Comparison of ENCODE assay signal across 25 cellular contexts in the genomic region with DNA sequence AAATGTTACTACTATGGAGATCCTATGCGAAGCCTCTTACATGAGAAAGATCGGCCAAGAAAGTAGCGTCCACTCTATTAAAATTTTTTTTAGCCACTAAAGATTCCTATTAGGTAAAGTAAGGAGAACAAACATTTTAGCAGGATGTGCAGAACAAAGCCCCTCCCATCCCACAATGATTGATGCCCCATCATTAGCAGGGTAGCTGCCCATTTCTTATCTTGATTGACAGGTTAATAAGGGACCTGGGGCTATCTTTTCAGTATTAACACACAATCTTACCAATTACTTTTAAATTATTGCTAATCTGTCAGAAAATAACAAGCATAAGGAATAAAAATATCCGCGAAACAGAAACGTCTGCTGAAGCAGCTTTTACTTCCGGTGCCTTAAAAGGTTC. TPM values are rescaled to one million over a fixed set of nuclear protein-coding genes. Genes with fewer than 3 reads are reported as not detected.
A peak's percentile ranks its signal among the peaks of the same experiment; 100 is the strongest.
DNase-seq lines count a peak whose midpoint lies in the region; ATAC-seq, FAIRE-seq and TF ChIP-seq lines count a peak whose summit lies in the region.
"Had no signal": no experiment of that assay in that cellular context is flagged by ENCODE, and none has a peak within 500 bp of the region (broad histone marks: within the 10 kb centered on the region; RNA-seq: fewer than 3 reads in every experiment).

No MANE protein-coding gene starts in this region.

- H3K36me3 Mint-ChIP-seq in H9 (ENCODE audit: insufficient read depth in 1 of 3, low read depth in 3 of 3) (no peaks in the 10 kb centered on the region; a peak in 1 of 7 replicates), neural progenitor cell (no peaks in the 10 kb centered on the region)
- H3K36me3 Mint-ChIP-seq: activated naive CD8-positive, alpha-beta T cell treated with anti-CD3 and anti-CD28 coated beads for 36 hours; IgD-negative memory B cell; T-cell had no signal

- H3K27ac ChIP-seq in A549 (no peak overlapping the region), H9 (ENCODE audit: insufficient read length, low read depth, low read length) (no peak overlapping the region), H1 (ENCODE audit: low read depth, low read length) (no peak overlapping the region), neural progenitor cell (peak overlapping the region; percentile 68)
- H3K27ac ChIP-seq: uterus, WERI-Rb-1 had no signal

- H2BK12ac ChIP-seq in H9 (ENCODE audit: insufficient read length, low read depth, low read length) (no peak overlapping the region), H1 (ENCODE audit: low read depth, low read length) (no peak overlapping the region)

- H3K23ac ChIP-seq in H9 (ENCODE audit: insufficient read length, low read depth, low read length) (no peak overlapping the region), H1 (ENCODE audit: insufficient read length) (no peak overlapping the region)

- H3K4me1 ChIP-seq in A549 (peaks cover 25% of the 10 kb centered on the region), H9 (ENCODE audit: insufficient read depth, low read length) (peaks cover 7% of the 10 kb centered on the region; the same call in 1 of the 2 replicates), H1 (replicated peaks in 1 of 4; ENCODE audit: control insufficient read depth in 3 of 4, insufficient read depth in 4 of 4, low read length in 3 of 4) (peaks cover 2 to 24% (median 16%) of the 10 kb centered on the region in 4 experiments), neural progenitor cell (peaks cover 48% of the 10 kb centered on the region)
- H3K4me1 ChIP-seq: Caco-2, uterus had no signal

- TF ChIP-seq CTCF in A549 (IDR thresholded peaks at IDR 0.05) (no peak), H9 (conservative IDR thresholded peaks at IDR 0.05) (no peak), H1 (IDR thresholded peaks at IDR 0.05; ENCODE audit: control extremely low read depth in 1 of 3, insufficient read depth in 1 of 3, low read depth in 1 of 3, low read length in 3 of 3) (no peak), neural progenitor cell (IDR thresholded peaks at IDR 0.05) (no peak)

- H2BK5ac ChIP-seq in H9 (ENCODE audit: insufficient read length, low read length) = no peak overlapping the region
- H2BK5ac ChIP-seq in H1 (ENCODE audit: low read depth, low read length) = no peak overlapping the region; the same call in 1 of the 2 replicates

- H2BK20ac ChIP-seq in H9 (ENCODE audit: low read depth, low read length, poor library complexity, severe bottlenecking) (no peak overlapping the region), H1 (ENCODE audit: low read length) (no peak overlapping the region)

- TF ChIP-seq POLR2A in A549 (IDR thresholded peaks at IDR 0.05; ENCODE audit: low read length) (no peak), H1 (IDR thresholded peaks at IDR 0.05; ENCODE audit: control extremely low read depth in 1 of 2, low read depth in 2 of 2, low read length in 2 of 2) (no peak)

- TF ChIP-seq EP300 in A549 (IDR thresholded peaks at IDR 0.05) (no peak), H1 (IDR thresholded peaks at IDR 0.05; ENCODE audit: borderline replicate concordance in 1 of 2, low read depth in 2 of 2, low read length in 2 of 2) (no peak)

- H3K23me2 ChIP-seq in H9 (ENCODE audit: insufficient read length, low read depth, low read length, poor library complexity, severe bottlenecking) = peaks cover 3% of the 10 kb centered on the region
- H3K23me2 ChIP-seq in H1 (ENCODE audit: low read depth, low read length) = peaks cover 19% of the 10 kb centered on the region

- no peaks in the 10 kb centered on the region for H3K9me3 ChIP-seq in A549
- no peaks in the 10 kb centered on the region for H3K9me3 ChIP-seq in H9 (ENCODE audit: control insufficient read depth, low read depth, low read length)
- H3K9me3 ChIP-seq in H1 (ENCODE audit: insufficient read depth in 2 of 2, low read depth in 1 of 2, low read length in 1 of 2) = no peaks in the 10 kb centered on the region; a peak in 1 of 4 replicates
- no peaks in the 10 kb centered on the region for H3K9me3 ChIP-seq in neural progenitor cell (ENCODE audit: low read depth)
- H3K9me3 ChIP-seq: Caco-2, uterus had no signal

- H4K20me1 ChIP-seq in H9 (ENCODE audit: control insufficient read depth, insufficient read depth, insufficient read length) (no peaks in the 10 kb centered on the region), H1 (replicated peaks in 1 of 2; ENCODE audit: control insufficient read depth in 1 of 2, insufficient read depth in 2 of 2, low read length in 2 of 2) (peaks cover 3 to 8% of the 10 kb centered on the region in 2 experiments), neural progenitor cell (ENCODE audit: low read depth) (peaks cover 36% of the 10 kb centered on the region)

- FAIRE-seq in A549 (lab: Jason Lieb, UNC) = no peak
- FAIRE-seq in H1 (lab: Jason Lieb, UNC) = no peak
- FAIRE-seq: G401.6, kidney had no signal

- H3K27ac Mint-ChIP-seq in H9 (no peak overlapping the region), neural progenitor cell (no peak overlapping the region)
- H3K27ac Mint-ChIP-seq: activated CD8-positive, alpha-beta T cell treated with anti-CD3 and anti-CD28 coated beads for 36 hours; activated naive CD8-positive, alpha-beta T cell treated with anti-CD3 and anti-CD28 coated beads for 36 hours; IgD-negative memory B cell; stimulated activated naive CD8-positive, alpha-beta T cell treated with anti-CD3 and anti-CD28 coated beads, Interleukin-15, Interleukin-2, amounts not matched to agents 100 ng/mL and 50 ng/mL, for 24 hours; T-cell had no signal

- CTCF ChIA-PET in A549 (lab: Yijun Ruan, JAX) = interaction anchor here (1.1 to 10.4 kb wide), 10 partner anchors 10 to 1243 kb away, joined by 3 to 105 read pairs (median 6); no protein-coding TSS in a partner anchor
- CTCF ChIA-PET in H1 (lab: Charles Lee; ENCODE audit: partially characterized antibody) = interaction anchor here (0.6 to 9.4 kb wide), 11 partner anchors 12 to 1143 kb away, joined by 3 to 59 read pairs (median 5); no protein-coding TSS in a partner anchor

- H4K91ac ChIP-seq in H9 (ENCODE audit: insufficient read length, low read depth, low read length) (no peak overlapping the region), H1 (replicated peaks; ENCODE audit: insufficient read length, low read length) (no peak overlapping the region)

- H3T11ph ChIP-seq in H9 (ENCODE audit: low read length) = no peak overlapping the region

- H3K4me2 ChIP-seq in A549 = peak overlapping the region; percentile 48; the same call in 2 of the 3 replicates
- peak overlapping the region; percentile 48 for H3K4me2 ChIP-seq in H9 (ENCODE audit: insufficient read depth, insufficient read length, low read length)
- peak overlapping the region; percentile 58 to 76 for H3K4me2 ChIP-seq in H1 (ENCODE audit: insufficient read depth in 1 of 2, low read depth in 2 of 2, low read length in 2 of 2)
- peak overlapping the region; percentile 81 for H3K4me2 ChIP-seq in neural progenitor cell

- H3K9ac ChIP-seq in H9 (ENCODE audit: extremely low read depth, insufficient read length, low read length) (no peak overlapping the region), H1 (replicated peaks in 1 of 4; ENCODE audit: extremely low read depth in 1 of 4, low read depth in 3 of 4, low read length in 3 of 4) (no peak overlapping the region), neural progenitor cell (no peak overlapping the region)

- no peak overlapping the region for H3K18ac ChIP-seq in H9 (ENCODE audit: insufficient read length, low read depth, low read length)
- no peak overlapping the region for H3K18ac ChIP-seq in H1 (ENCODE audit: extremely low read depth, low read length)

- H3K79me1 ChIP-seq in H9 (ENCODE audit: insufficient read depth, low read depth, low read length, poor library complexity, severe bottlenecking) (no peaks in the 10 kb centered on the region), H1 (ENCODE audit: low read depth, low read length) (no peaks in the 10 kb centered on the region)

- no peak overlapping the region for H2AK5ac ChIP-seq in H9 (ENCODE audit: insufficient read length, low read length)
- H2AK5ac ChIP-seq in H1 (ENCODE audit: low read depth, low read length) = no peak overlapping the region

- POLR2A ChIA-PET in A549 (lab: Yijun Ruan, JAX) (no interaction called here), H1 (lab: Charles Lee; ENCODE audit: partially characterized antibody) (interaction anchor here (0.6 to 1.3 kb wide), 2 partner anchors 239 to 383 kb away, joined by 3 read pairs; no protein-coding TSS in a partner anchor)

- H3K27me3 ChIP-seq in H9 (ENCODE audit: insufficient read depth, low read length) (peaks cover 6% of the 10 kb centered on the region; the same call in 1 of the 2 replicates), H1 (replicated peaks in 1 of 4; ENCODE audit: control insufficient read depth in 3 of 4, extremely low read depth in 1 of 4, insufficient read depth in 3 of 4, low read length in 3 of 4) (peaks cover 3 to 7% (median 5%) of the 10 kb centered on the region in 4 experiments; a peak in 6 of 7 replicates), neural progenitor cell (peaks cover 5% of the 10 kb centered on the region)
- H3K27me3 ChIP-seq: uterus had no signal

- H3K27me3 Mint-ChIP-seq in H9 (ENCODE audit: low read depth) (peaks cover 13% of the 10 kb centered on the region), neural progenitor cell (ENCODE audit: insufficient read depth, low read depth) (peaks cover 13% of the 10 kb centered on the region)

- no peak for TF ChIP-seq RAD21 in A549 (conservative IDR thresholded peaks at IDR 0.05 in 1 of 2, IDR thresholded peaks at IDR 0.05 in 1 of 2)
- TF ChIP-seq RAD21 in H1 (IDR thresholded peaks at IDR 0.05 in 1 of 2, conservative IDR thresholded peaks at IDR 0.05 in 1 of 2; ENCODE audit: low read depth in 2 of 2, low read length in 2 of 2) = no peak

- no peak overlapping the region for H2AFZ ChIP-seq in H9 (ENCODE audit: low read length)
- no peak overlapping the region for H2AFZ ChIP-seq in H1 (ENCODE audit: low read length)
- H2AFZ ChIP-seq in neural progenitor cell (replicated peaks) = no peak overlapping the region

- no peak overlapping the region for H2BK120ac ChIP-seq in H9 (ENCODE audit: low read depth, low read length, poor library complexity, severe bottlenecking)
- no peak overlapping the region for H2BK120ac ChIP-seq in H1 (replicated peaks; ENCODE audit: low read depth, low read length)

- H3K4me3 Mint-ChIP-seq in H9 (peak overlapping the region; percentile 41 to 72), neural progenitor cell (peak overlapping the region; percentile 71)
- H3K4me3 Mint-ChIP-seq: activated CD8-positive, alpha-beta T cell treated with anti-CD3 and anti-CD28 coated beads for 36 hours; activated naive CD8-positive, alpha-beta T cell treated with anti-CD3 and anti-CD28 coated beads for 36 hours; stimulated activated naive CD8-positive, alpha-beta T cell treated with anti-CD3 and anti-CD28 coated beads, Interleukin-15, Interleukin-2, amounts not matched to agents 100 ng/mL and 50 ng/mL, for 24 hours; T-cell had no signal

- H4K8ac ChIP-seq in H9 (replicated peaks; ENCODE audit: insufficient read length, low read depth, low read length) (no peak overlapping the region), H1 (ENCODE audit: extremely low read depth, insufficient read depth, low read length) (no peak overlapping the region)

- H3F3A ChIP-seq in neural progenitor cell (ENCODE audit: low read depth) = peaks cover 52% of the 10 kb centered on the region

- no peak overlapping the region for H3K14ac ChIP-seq in H9 (ENCODE audit: insufficient read depth, low read length)
- H3K14ac ChIP-seq in H1 (ENCODE audit: insufficient read length) = no peak overlapping the region

- H3K36me3 ChIP-seq in H1 (ENCODE audit: control insufficient read depth in 2 of 4, insufficient read depth in 4 of 4, low read length in 3 of 4) (no peaks in the 10 kb centered on the region), neural progenitor cell (no peaks in the 10 kb centered on the region)
- H3K36me3 ChIP-seq: uterus had no signal

- H3K4ac ChIP-seq in H9 (ENCODE audit: low read depth, low read length) (no peak overlapping the region), H1 (replicated peaks; ENCODE audit: insufficient read length, low read depth, low read length) (no peak overlapping the region)

- no peak overlapping the region for H2BK15ac ChIP-seq in H9 (ENCODE audit: low read depth, low read length)
- H2BK15ac ChIP-seq in H1 (ENCODE audit: low read length) = no peak overlapping the region

- no peak overlapping the region for H3K56ac ChIP-seq in H9 (ENCODE audit: insufficient read length, low read depth, low read length)
- no peak overlapping the region for H3K56ac ChIP-seq in H1 (replicated peaks; ENCODE audit: insufficient read length, low read depth, low read length)

- DNase-seq in A549 (ENCODE audit: low read depth in 1 of 2, low spot score in 1 of 2) (no peak), H9 (no peak), H1 (ENCODE audit: low read depth in 1 of 2, low spot score in 2 of 2) (no peak), neural progenitor cell (ENCODE audit: low spot score) (peak; percentile 52), anterior cingulate cortex (lab: John Stamatoyannopoulos, UW) (no peak), NCI-H2227 treated with DMSO at 0.1 percent for 48 hours (lab: John Stamatoyannopoulos, UW) (no peak)
- no peak for DNase-seq in effector CD4-positive, alpha-beta T cell
- no peak for DNase-seq in stimulated activated CD8-positive, alpha-beta memory T cell treated with anti-CD3 and anti-CD28 coated beads, Interleukin-4, amount 100 ng/mL, for 48 hours
- DNase-seq: activated CD8-positive, alpha-beta T cell treated with anti-CD3 and anti-CD28 coated beads for 36 hours; activated naive CD8-positive, alpha-beta T cell treated with anti-CD3 and anti-CD28 coated beads for 36 hours; activated T-cell treated with anti-CD3 and anti-CD28 coated beads, Interleukin-2, amount 50 U/mL, for 48 hours; Caco-2; kidney; NCI-H187; posterior cingulate gyrus; T-cell; uterus; WERI-Rb-1 had no signal

- WGBS in A549 (ENCODE audit: missing lambda C conversion rate) = 82% methylated on average over 7 of the region's 7 CpGs
- WGBS in H9 (ENCODE audit: extremely low coverage, insufficient read length, low lambda C conversion rate) = no CpG with 5 or more reads among the region's 7 CpGs
- 20% methylated on average over 7 of the region's 7 CpGs; no CpG with 5 or more reads in 1 of the 2 experiments for WGBS in H1 (ENCODE audit: extremely low coverage in 1 of 2, insufficient coverage in 1 of 2, insufficient read length in 1 of 2, insufficient replicate concordance in 2 of 2, low coverage in 1 of 2, low lambda C conversion rate in 2 of 2, missing lambda C conversion rate in 1 of 2), 2 experiments

- ATAC-seq in A549 = no peak
- ATAC-seq: activated CD8-positive, alpha-beta T cell treated with anti-CD3 and anti-CD28 coated beads for 36 hours; Right ventricle myocardium inferior; T-cell had no signal

- H3K4me1 Mint-ChIP-seq in H9 (peaks cover 46 to 47% of the 10 kb centered on the region in 2 experiments), neural progenitor cell (peaks cover 44% of the 10 kb centered on the region)

- no peaks in the 10 kb centered on the region for H3K79me2 ChIP-seq in H9 (ENCODE audit: insufficient read depth, low read length)
- peaks cover 0 to 3% of the 10 kb centered on the region in 2 experiments; a peak in 1 of 4 replicates for H3K79me2 ChIP-seq in H1 (ENCODE audit: control insufficient read depth in 1 of 2, insufficient read depth in 2 of 2, low read length in 2 of 2)
- H3K79me2 ChIP-seq in neural progenitor cell (ENCODE audit: low read depth) = peaks cover 29% of the 10 kb centered on the region

- H3K4me3 ChIP-seq in A549 (no peak overlapping the region), H1 (ENCODE audit: extremely low read depth in 1 of 4, insufficient read depth in 2 of 4, low read depth in 3 of 4, low read length in 4 of 4) (peak overlapping the region in 2 of 4 experiments; percentile 6 to 63; a peak in 3 of 8 replicates), neural progenitor cell (peak overlapping the region; percentile 45)
- H3K4me3 ChIP-seq: uterus had no signal

- H3K9me3 Mint-ChIP-seq in H9 = no peaks in the 10 kb centered on the region
- no peaks in the 10 kb centered on the region for H3K9me3 Mint-ChIP-seq in neural progenitor cell
- H3K9me3 Mint-ChIP-seq: activated CD8-positive, alpha-beta T cell treated with anti-CD3 and anti-CD28 coated beads for 36 hours; activated naive CD8-positive, alpha-beta T cell treated with anti-CD3 and anti-CD28 coated beads for 36 hours; IgD-negative memory B cell; stimulated activated naive CD8-positive, alpha-beta T cell treated with anti-CD3 and anti-CD28 coated beads, Interleukin-15, Interleukin-2, amounts not matched to agents 100 ng/mL and 50 ng/mL, for 24 hours; T-cell had no signal

- H4K5ac ChIP-seq in H9 (ENCODE audit: insufficient read length, low read depth, low read length) = no peak overlapping the region
- H4K5ac ChIP-seq in H1 (ENCODE audit: insufficient read length, low read depth, low read length) = no peak overlapping the region

RNA-seq across cellular contexts. Expression of a gene that starts 5.2 kb away (rescaled TPM):
- polyA plus RNA-seq in A549 (2011; rRNA removed) = 4.4 and 4.9 TPM in 2 replicates
- polyA plus RNA-seq in A549 (2012; cell fraction: cytosol; rRNA removed) = 10.2 and 18.1 TPM in 2 replicates
- 22.2 and 33.0 TPM in 2 replicates for polyA plus RNA-seq in A549 (2012; cell fraction: nucleus; rRNA removed)
- polyA plus RNA-seq in A549 (2017; fragmentation: RNase III; extraction: RNeasy Plus Mini Kit Qiagen cat#74134 plus additional on column Dnase treatment) = 9.3 to 13.4 TPM (median 13.1 TPM) in 3 replicates
- polyA minus RNA-seq in A549 (2011; rRNA and poly(A)+ RNA removed) = 10.2 and 10.5 TPM in 2 replicates
- 13.8 and 15.1 TPM in 2 replicates for total RNA-seq in H9 (2021)
- total RNA-seq in H1 (2021; fragmentation: NEBNext Ultra II Directional; extraction: Animal tissue kit (Norgen Biotek cat#: 25700)) = 7.1 and 8.6 TPM in 2 replicates
- polyA plus RNA-seq in H1 (2011; rRNA removed) = 4.8 and 6.9 TPM in 2 replicates
- polyA plus RNA-seq in H1 (2011; cell fraction: cytosol; rRNA removed) = 4.2 TPM
- 7.7 TPM for polyA plus RNA-seq in H1 (2011; cell fraction: nucleus; rRNA removed)
- polyA plus RNA-seq in H1 (2012, experiment 1 of 2) = 6.2 to 7.5 TPM (median 7.1 TPM) in 4 replicates
- 5.9 TPM for polyA plus RNA-seq in H1 (2012, experiment 2 of 2)
- polyA plus RNA-seq in H1 (2013, experiment 1 of 2) = 5.1 TPM
- polyA plus RNA-seq in H1 (2013, experiment 2 of 2) = 4.7 TPM
- 3.8 and 4.1 TPM in 2 replicates for polyA minus RNA-seq in H1 (2011; rRNA and poly(A)+ RNA removed)
- 12.2 TPM for polyA minus RNA-seq in H1 (2011; cell fraction: cytosol; rRNA and poly(A)+ RNA removed)
- 16.8 TPM for polyA minus RNA-seq in H1 (2011; cell fraction: nucleus; rRNA and poly(A)+ RNA removed)
- total RNA-seq in neural progenitor cell (ENCODE audit: low replicate concordance) = 5.0 and 20.7 TPM in 2 replicates
- polyA plus RNA-seq: IgD-negative memory B cell had no signal

RNA-seq across cellular contexts. Expression of a gene that starts 31.8 kb away (rescaled TPM):
- not detected in 2 replicates for polyA plus RNA-seq in A549 (2011; rRNA removed)
- 0.03 TPM in 1 of 2 replicates, not detected in the other for polyA plus RNA-seq in A549 (2012; cell fraction: cytosol; rRNA removed)
- 0.07 TPM in 2 replicates for polyA plus RNA-seq in A549 (2012; cell fraction: nucleus; rRNA removed)
- polyA plus RNA-seq in A549 (2017; fragmentation: RNase III; extraction: RNeasy Plus Mini Kit Qiagen cat#74134 plus additional on column Dnase treatment) = 0.05 TPM in 1 of 3 replicates, not detected in the others
- polyA minus RNA-seq in A549 (2011; rRNA and poly(A)+ RNA removed) = not detected in 2 replicates
- not detected in 2 replicates for total RNA-seq in H9 (2021)
- total RNA-seq in H1 (2021; fragmentation: NEBNext Ultra II Directional; extraction: Animal tissue kit (Norgen Biotek cat#: 25700)) = not detected in 2 replicates
- not detected in 2 replicates for polyA plus RNA-seq in H1 (2011; rRNA removed)
- not detected for polyA plus RNA-seq in H1 (2011; cell fraction: cytosol; rRNA removed)
- polyA plus RNA-seq in H1 (2011; cell fraction: nucleus; rRNA removed) = 0.09 TPM
- not detected in 4 replicates for polyA plus RNA-seq in H1 (2012, experiment 1 of 2)
- not detected for polyA plus RNA-seq in H1 (2012, experiment 2 of 2)
- not detected for polyA plus RNA-seq in H1 (2013, experiment 1 of 2)
- polyA plus RNA-seq in H1 (2013, experiment 2 of 2) = not detected
- polyA minus RNA-seq in H1 (2011; rRNA and poly(A)+ RNA removed) = not detected in 2 replicates
- polyA minus RNA-seq in H1 (2011; cell fraction: cytosol; rRNA and poly(A)+ RNA removed) = not detected
- polyA minus RNA-seq in H1 (2011; cell fraction: nucleus; rRNA and poly(A)+ RNA removed) = not detected
- total RNA-seq in neural progenitor cell (ENCODE audit: low replicate concordance) = not detected in 2 replicates
- total RNA-seq: activated CD8-positive, alpha-beta T cell treated with anti-CD3 and anti-CD28 coated beads for 36 hours; activated naive CD8-positive, alpha-beta T cell treated with anti-CD3 and anti-CD28 coated beads for 36 hours; kidney; mononuclear cell; NCI-H460; Right ventricle myocardium inferior; T-cell; uterus had no signal
- polyA plus RNA-seq: fibroblast of lung, IgD-negative memory B cell had no signal
